Comparison of ENCODE assay signal across 8 cellular contexts in the genomic region with DNA sequence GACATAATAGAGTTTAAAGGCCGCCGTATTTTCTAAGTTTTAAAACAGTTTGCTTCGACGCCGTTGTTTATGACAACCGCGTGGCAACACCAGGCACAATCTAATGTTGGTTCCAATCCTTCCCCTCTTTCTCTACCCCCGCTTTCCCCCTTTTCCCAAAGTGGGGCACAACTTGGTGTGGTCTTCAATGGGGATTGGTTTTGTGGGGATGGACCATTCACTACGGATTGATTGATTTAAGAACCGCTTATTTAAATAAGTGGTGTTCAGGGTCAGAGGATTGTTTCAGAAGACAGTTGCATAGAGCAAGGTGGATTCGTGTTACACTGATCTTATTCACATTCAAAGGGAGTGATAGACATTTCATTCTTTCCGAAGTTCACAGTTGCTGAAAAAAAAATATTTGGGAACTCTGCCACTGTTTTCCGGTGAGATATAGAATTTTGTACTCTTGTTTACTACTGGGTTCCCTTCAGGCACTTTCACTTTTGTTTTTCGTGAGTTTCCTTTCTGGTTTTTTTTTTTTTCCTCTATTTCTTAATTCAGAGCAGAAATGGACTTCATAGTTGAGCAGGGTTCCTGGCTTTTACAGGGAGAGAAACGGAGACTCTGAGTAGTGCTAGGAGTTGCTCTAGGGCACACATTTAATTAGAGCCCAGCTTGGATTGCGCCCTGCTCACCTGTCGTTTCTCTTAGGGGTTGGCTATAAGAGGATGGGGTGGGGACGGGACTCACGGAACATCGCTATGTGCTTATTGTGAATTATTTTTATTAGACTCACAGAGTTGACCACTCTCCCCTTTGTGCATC.
DNase-seq lines count a peak whose midpoint lies in the region; ATAC-seq and TF ChIP-seq lines count a peak whose summit lies in the region.

No MANE protein-coding gene starts in this region.

- no peak for TF ChIP-seq CTCF in CD4-positive, alpha-beta T cell (IDR thresholded peaks at IDR 0.05)

- H3K4me1 ChIP-seq in iPS-18a (ENCODE audit: control insufficient read depth, low read depth, low read length) (peaks cover 24% of the 10 kb centered on the region), skeletal muscle tissue (ENCODE audit: control insufficient read depth in 3 of 3, insufficient read depth in 3 of 3, low read length in 3 of 3) (peaks cover 13 to 24% (median 18%) of the 10 kb centered on the region in 3 donors)

- no peaks in the 10 kb centered on the region for H3K36me3 ChIP-seq in iPS-18a (ENCODE audit: control insufficient read depth, low read depth, low read length)
- H3K36me3 ChIP-seq in skeletal muscle tissue (ENCODE audit: control insufficient read depth in 3 of 3, insufficient read depth in 3 of 3, low read length in 3 of 3): peaks cover 0 to 5% (median 0%) of the 10 kb centered on the region in 3 donors

- H3K27ac ChIP-seq in CD4-positive, alpha-beta T cell (ENCODE audit: low read depth, low read length): peak overlapping the region; percentile 98
- H3K27ac ChIP-seq in iPS-18a (ENCODE audit: low read length) (peak overlapping the region; percentile 84), skeletal muscle tissue (ENCODE audit: low read depth, low read length) (peak overlapping the region; percentile 99)

- H3K27me3 Mint-ChIP-seq in CD4-positive, alpha-beta T cell: no peaks in the 10 kb centered on the region

- intact Hi-C loops in CD4-positive, alpha-beta T cell (cut with DNase I, micrococcal nuclease): loop anchor here (2.0 to 10.0 kb wide), 7 partner anchors 66 to 1474 kb away; a partner anchor contains a TSS

- DNase-seq in CD4-positive, alpha-beta T cell: peak in 3 of 10 experiments; percentile 13 to 22 (median 19)
- peak; percentile 32 to 72 for DNase-seq in NCI-H526 (lab: John Stamatoyannopoulos, UW)
- peak; percentile 10 for DNase-seq in amniotic epithelial cell (ENCODE audit: low read depth)

- peak overlapping the region; percentile 67 for H3K4me3 ChIP-seq in iPS-18a (ENCODE audit: low read length)
- H3K4me3 ChIP-seq in skeletal muscle tissue (ENCODE audit: low read length in 3 of 3): peak overlapping the region; percentile 89 to 98 (median 96)

- POLR2A ChIA-PET in CD4-positive, alpha-beta T cell (lab: Charles Lee): interaction anchor here (0.6 to 2.1 kb wide), 12 partner anchors 10 to 352 kb away, joined by 3 to 36 read pairs (median 3); a partner anchor contains a TSS

- H3K27me3 ChIP-seq in CD4-positive, alpha-beta T cell (ENCODE audit: control insufficient read depth, insufficient read depth, low read length): no peaks in the 10 kb centered on the region
- H3K27me3 ChIP-seq in iPS-18a (ENCODE audit: control insufficient read depth, insufficient read depth, low read length): no peaks in the 10 kb centered on the region
- H3K27me3 ChIP-seq in skeletal muscle tissue (ENCODE audit: control insufficient read depth in 3 of 3, insufficient read depth in 3 of 3, low read length in 3 of 3): no peaks in the 10 kb centered on the region

- peaks cover 56% of the 10 kb centered on the region for H3K4me1 Mint-ChIP-seq in CD4-positive, alpha-beta T cell (ENCODE audit: low read depth)

- peaks cover 26% of the 10 kb centered on the region for H3K36me3 Mint-ChIP-seq in CD4-positive, alpha-beta T cell (ENCODE audit: low read depth)

- CTCF ChIA-PET in CD4-positive, alpha-beta T cell (lab: Charles Lee): no interaction called here

- H3K9me3 ChIP-seq in CD4-positive, alpha-beta T cell (ENCODE audit: control insufficient read depth, low read length): no peaks in the 10 kb centered on the region
- H3K9me3 ChIP-seq in iPS-18a (ENCODE audit: control insufficient read depth, low read depth, low read length) (no peaks in the 10 kb centered on the region), skeletal muscle tissue (ENCODE audit: control insufficient read depth in 3 of 3, low read length in 3 of 3) (no peaks in the 10 kb centered on the region)

- H3K27ac Mint-ChIP-seq in CD4-positive, alpha-beta T cell: peak overlapping the region; percentile 97

- H3K9me3 Mint-ChIP-seq in CD4-positive, alpha-beta T cell: no peaks in the 10 kb centered on the region

- ATAC-seq in CD4-positive, alpha-beta T cell (ENCODE audit: poor library complexity): peak; percentile 4
- peak; percentile 22 for ATAC-seq in GM18907 (IDR thresholded peaks at IDR 0.05; ENCODE audit: unreplicated experiment)
- no peak for ATAC-seq in GM18517 (IDR thresholded peaks at IDR 0.05; ENCODE audit: unreplicated experiment)
- no peak for ATAC-seq in GM21423 (IDR thresholded peaks at IDR 0.05; ENCODE audit: unreplicated experiment)

- peak overlapping the region; percentile 92 for H3K9ac ChIP-seq in iPS-18a (ENCODE audit: low read length)
- peak overlapping the region; percentile 99 for H3K9ac ChIP-seq in skeletal muscle tissue (ENCODE audit: low read depth in 1 of 3, low read length in 3 of 3)

- H3K4me3 Mint-ChIP-seq in CD4-positive, alpha-beta T cell: peak overlapping the region; percentile 90

Comparison
In these comparisons a context has a peak if more than half of its experiments do, and no peak if none do; other contexts are left out.
1. ATAC-seq: peak in CD4-positive, alpha-beta T cell (single experiment) and GM18907 (single experiment); none in GM18517 (single experiment) and GM21423 (single experiment).
2. Peak in every context shown above with its lines, with median percentiles within 50 percentile points of each other: H3K27ac ChIP-seq.